In the genomic region with DNA sequence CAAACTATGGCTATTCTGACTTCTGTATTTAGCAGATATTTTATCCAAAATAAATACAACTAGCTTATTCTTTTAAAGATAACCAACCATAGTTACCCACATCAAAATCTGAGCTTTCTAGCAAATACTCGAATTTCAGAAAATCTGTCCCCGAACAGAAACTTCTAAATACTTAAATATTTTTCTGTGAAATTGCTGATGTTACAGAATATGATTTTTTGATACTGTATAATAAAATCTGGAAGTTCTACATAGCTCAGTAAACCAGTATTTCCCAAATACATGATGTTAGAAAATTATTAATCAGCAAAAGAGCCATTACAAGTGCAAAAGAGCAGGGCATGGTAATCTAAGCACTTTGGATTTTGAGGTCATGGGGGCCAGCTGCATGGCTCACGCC, we compare ENCODE assay signal across 6 cellular contexts.
"Had no signal": no experiment of that assay in that cellular context is flagged by ENCODE, and none has a peak within 500 bp of the region (broad histone marks: within the 10 kb centered on the region; RNA-seq: fewer than 3 reads in every experiment).

No MANE protein-coding gene starts in this region.

- H3K27ac ChIP-seq: HL-60, KMS-11 had no signal

- H3K9ac ChIP-seq: KMS-11 had no signal

- FAIRE-seq: HTR-8/SVneo had no signal

- DNase-seq: Karpas-422, KBM-7, KG1 had no signal

- H3K4me2 ChIP-seq: KMS-11 had no signal
